ENCODE assay signal across 16 cellular contexts in the genomic region with DNA sequence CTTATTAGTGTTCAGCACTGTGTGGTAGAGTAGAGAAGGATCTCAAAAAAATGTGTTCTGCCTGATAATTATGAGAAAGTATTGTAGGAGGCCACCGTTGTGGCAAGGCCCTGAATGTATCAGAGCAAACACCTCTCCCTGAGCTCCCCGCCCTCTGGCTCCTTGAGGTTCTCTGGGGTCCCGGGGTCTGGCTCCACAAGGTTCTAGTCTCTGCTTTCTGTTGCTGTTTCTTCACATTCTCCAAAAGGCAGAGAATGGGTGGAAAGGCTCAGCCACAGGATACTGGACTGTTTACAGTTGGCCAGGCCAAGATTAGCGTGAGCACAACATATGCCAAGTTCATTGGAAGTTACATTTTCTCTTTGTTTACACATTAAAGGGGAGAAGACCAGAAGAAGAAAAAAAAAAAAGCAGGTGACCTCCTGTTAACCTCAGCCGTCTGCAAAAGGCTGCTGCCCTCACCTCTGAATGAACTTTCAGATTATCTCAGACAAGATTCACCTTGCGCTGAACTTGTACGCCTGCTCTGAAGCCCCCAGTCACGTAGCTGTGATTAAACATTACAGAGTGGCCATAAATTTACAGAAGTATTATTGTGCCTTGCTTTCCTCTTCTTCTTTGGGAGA. TPM values are rescaled to one million over a fixed set of nuclear protein-coding genes. Genes with fewer than 3 reads are reported as not detected.
A peak's percentile ranks its signal among the peaks of the same experiment; 100 is the strongest.
DNase-seq lines count a peak whose midpoint lies in the region; ATAC-seq and TF ChIP-seq lines count a peak whose summit lies in the region.
"Had no signal": no experiment of that assay in that cellular context is flagged by ENCODE, and none has a peak within 500 bp of the region (broad histone marks: within the 10 kb centered on the region; RNA-seq: fewer than 3 reads in every experiment).

No MANE protein-coding gene starts in this region.

- H3K27ac Mint-ChIP-seq in chondrocyte (ENCODE audit: unreplicated experiment), result no peak overlapping the region

- no peaks in the 10 kb centered on the region for H3K27me3 ChIP-seq in duodenal mucosa (ENCODE audit: control insufficient read depth in 1 of 2, insufficient read depth in 2 of 2, low read length in 2 of 2)
- no peaks in the 10 kb centered on the region for H3K27me3 ChIP-seq in transverse colon
- no peaks in the 10 kb centered on the region for H3K27me3 ChIP-seq in Karpas-422 (ENCODE audit: low read length)
- H3K27me3 ChIP-seq: dorsolateral prefrontal cortex, gastroesophageal sphincter, vagina had no signal

- no peaks in the 10 kb centered on the region for H3K36me3 Mint-ChIP-seq in chondrocyte (ENCODE audit: low read depth)
- H3K36me3 Mint-ChIP-seq: naive B cell had no signal

- intact Hi-C loops in transverse colon (cut with DNase I; ENCODE audit: low total_unique reads), result no loop called here

- TF ChIP-seq CTCF in transverse colon (IDR thresholded peaks at IDR 0.05) (no peak), chondrocyte (IDR thresholded peaks at IDR 0.05) (no peak)

- H3K36me3 ChIP-seq in duodenal mucosa (ENCODE audit: control insufficient read depth in 1 of 2, insufficient read depth in 2 of 2, low read length in 2 of 2) (no peaks in the 10 kb centered on the region), transverse colon (no peaks in the 10 kb centered on the region), Karpas-422 (ENCODE audit: insufficient read depth, low read length) (no peaks in the 10 kb centered on the region)
- H3K36me3 ChIP-seq: gastroesophageal sphincter, vagina had no signal

- no peaks in the 10 kb centered on the region for H3K9me3 Mint-ChIP-seq in chondrocyte (ENCODE audit: low read depth)
- H3K9me3 Mint-ChIP-seq: naive B cell had no signal

- no peaks in the 10 kb centered on the region for H4K20me1 ChIP-seq in Karpas-422 (ENCODE audit: insufficient read depth, low read depth, low read length)

- ATAC-seq in GM18517 (IDR thresholded peaks at IDR 0.05; ENCODE audit: unreplicated experiment), result no peak

- no peak for TF ChIP-seq POLR2A in transverse colon (IDR thresholded peaks at IDR 0.05)

- H3K27ac ChIP-seq in duodenal mucosa (ENCODE audit: low read depth, low read length) (peak overlapping the region; percentile 13), transverse colon (peak overlapping the region; percentile 65 to 75 (median 68)), Karpas-422 (ENCODE audit: low read length) (no peak overlapping the region)
- H3K27ac ChIP-seq: vagina had no signal

- H3K9ac ChIP-seq in duodenal mucosa (ENCODE audit: low read depth in 1 of 2, low read length in 2 of 2) (peak overlapping the region; percentile 18 to 22), Karpas-422 (ENCODE audit: low read length) (no peak overlapping the region)

- H3K4me3 ChIP-seq in duodenal mucosa (ENCODE audit: low read depth in 1 of 2, low read length in 2 of 2) (peak overlapping the region in 1 of 2 donors; percentile 20), transverse colon (no peak overlapping the region), Karpas-422 (ENCODE audit: low read length) (no peak overlapping the region)
- H3K4me3 ChIP-seq: dorsolateral prefrontal cortex, gastroesophageal sphincter, vagina had no signal

- H3K9me3 ChIP-seq in duodenal mucosa (ENCODE audit: control insufficient read depth in 1 of 2, low read length in 2 of 2) (no peaks in the 10 kb centered on the region), transverse colon (no peaks in the 10 kb centered on the region), Karpas-422 (ENCODE audit: low read length) (no peaks in the 10 kb centered on the region)
- H3K9me3 ChIP-seq: gastroesophageal sphincter, vagina had no signal

- H3K4me1 Mint-ChIP-seq in chondrocyte (ENCODE audit: low read depth), result peaks cover 14% of the 10 kb centered on the region

- H3K79me2 ChIP-seq in Karpas-422 (ENCODE audit: low read length), result no peaks in the 10 kb centered on the region

- H2AFZ ChIP-seq in Karpas-422 (ENCODE audit: low read length), result no peak overlapping the region

- no peaks in the 10 kb centered on the region for H3K27me3 Mint-ChIP-seq in chondrocyte (ENCODE audit: low read depth)
- H3K27me3 Mint-ChIP-seq: naive B cell had no signal

- peaks cover 24 to 40% of the 10 kb centered on the region in 2 donors for H3K4me1 ChIP-seq in duodenal mucosa (ENCODE audit: control insufficient read depth in 1 of 2, insufficient read depth in 2 of 2, low read length in 2 of 2)
- H3K4me1 ChIP-seq in transverse colon, result peaks cover 12 to 33% (median 21%) of the 10 kb centered on the region in 4 donors
- H3K4me1 ChIP-seq in Karpas-422 (ENCODE audit: low read length), result no peaks in the 10 kb centered on the region

- DNase-seq in M059J (ENCODE audit: low read depth) (peak; percentile 45), left kidney (ENCODE audit: low read depth, low spot score) (peak; percentile 83), transverse colon (no peak), Karpas-422 (no peak), chondrocyte (ENCODE audit: low spot score) (no peak)
- DNase-seq: activated CD4-positive, alpha-beta T cell treated with anti-CD3 and anti-CD28 coated beads, Interleukin-2, amount 50 U/mL, for 1 hour; amniotic stem cell; dorsolateral prefrontal cortex; naive B cell; NCI-H1092; NCI-H226; stimulated activated CD4-positive, alpha-beta T cell treated with anti-CD3 and anti-CD28 coated beads, Interleukin-4, amount 100 ng/mL, for 24 hours had no signal

- no peak overlapping the region for H3K4me3 Mint-ChIP-seq in chondrocyte (ENCODE audit: unreplicated experiment)
- H3K4me3 Mint-ChIP-seq: naive B cell had no signal

- H3K9me2 ChIP-seq in Karpas-422 (replicated peaks; ENCODE audit: insufficient read depth, low read length), result no peaks in the 10 kb centered on the region

- WGBS in transverse colon (ENCODE audit: low coverage in 1 of 2), 2 donors, result 22 to 31% methylated on average over 2 to 8 of the region's 8 CpGs

- H3K4me2 ChIP-seq in Karpas-422 (ENCODE audit: low read depth, low read length, poor library complexity, severe bottlenecking), result no peak overlapping the region

- in situ Hi-C loops in transverse colon (cut with MboI; ENCODE audit: low pct_ligation_motif_present in 1 of 4, low pct_unique_long_range_greater_than_20kb in 1 of 4, low sequenced_read_pairs in 3 of 4), result no loop called here

- TF ChIP-seq EP300 in transverse colon (IDR thresholded peaks at IDR 0.05; ENCODE audit: low read depth), result no peak

RNA-seq across cellular contexts. Expression of gene CYP26B1, which starts 56.6 kb away (rescaled TPM):
- total RNA-seq in M059J (2014; rRNA removed; shearing (Covaris generic)), result 4.2 and 6.8 TPM in 2 replicates
- total RNA-seq in transverse colon, result 1 to 10 TPM in 3 of 4 donors, not detected in 1; 1.5 to 5.2 (median 2.4) TPM
- not detected in 2 replicates for total RNA-seq in Karpas-422 (2014; rRNA removed; shearing (Covaris generic); ENCODE audit: low replicate concordance)
- total RNA-seq in chondrocyte, result 2.7 to 4.9 TPM (median 4.7 TPM) in 3 replicates

Comparison
In these comparisons a context has a peak if more than half of its experiments do, and no peak if none do; other contexts are left out.
1. DNase-seq: peak in M059J (single experiment) and left kidney (single experiment); none in transverse colon (single experiment), Karpas-422 (single experiment) and chondrocyte (single experiment).